Comparison of ENCODE assay signal across 8 cellular contexts in the genomic region with DNA sequence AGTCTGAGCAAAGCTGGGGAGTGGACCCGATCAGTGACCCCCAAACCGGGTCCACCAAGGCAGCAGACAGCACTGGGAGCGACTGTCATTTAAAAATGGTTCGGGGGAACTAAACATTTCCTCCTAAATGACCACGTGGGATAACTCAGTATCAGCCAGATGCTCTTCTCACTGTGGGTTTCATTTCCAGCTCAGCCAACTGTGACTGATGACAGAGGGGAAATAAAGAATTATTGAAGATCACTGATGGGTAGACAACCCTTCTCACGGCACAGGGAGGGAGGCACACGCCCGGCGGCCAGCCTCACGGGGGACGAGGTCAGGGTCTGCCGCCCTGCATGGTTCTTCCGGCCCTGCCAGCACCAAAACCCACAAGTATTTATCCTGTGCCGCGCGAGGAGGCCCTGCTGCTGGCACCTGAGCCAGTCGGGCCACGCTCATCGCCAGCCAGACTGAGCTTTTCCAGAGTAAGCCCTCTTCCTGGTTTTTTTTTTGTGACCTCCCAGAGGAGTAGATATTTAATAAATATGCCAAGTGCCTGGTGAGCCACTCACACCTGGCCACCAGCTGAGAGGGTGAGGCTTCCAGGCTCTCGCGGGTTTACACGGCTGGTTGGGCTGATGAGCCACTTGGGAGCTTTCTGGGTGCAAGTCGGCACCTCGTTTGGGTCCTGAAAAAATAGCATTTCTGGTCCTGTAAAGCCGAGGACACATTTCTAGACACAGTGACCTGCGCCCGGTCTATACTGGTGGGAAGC. TPM values are rescaled to one million over a fixed set of nuclear protein-coding genes. Genes with fewer than 3 reads are reported as not detected.
DNase-seq lines count a peak whose midpoint lies in the region; ATAC-seq and FAIRE-seq lines count a peak whose summit lies in the region.

No MANE protein-coding gene starts in this region.

- intact Hi-C loops in cardiac septum (cut with DNase I) (no loop called here), right cardiac atrium (cut with DNase I) (no loop called here)

- peaks cover 0 to 3% of the 10 kb centered on the region in 2 donors for H3K27me3 Mint-ChIP-seq in natural killer cell treated with Interleukin-12 subunit alpha and Interleukin-12 subunit beta and Interleukin-15 and Interleukin-18, amount 100 ng/mL, for 72 hours

- peak overlapping the region; percentile 63 for H3K4me3 Mint-ChIP-seq in natural killer cell treated with Interleukin-12 subunit alpha and Interleukin-12 subunit beta and Interleukin-15 and Interleukin-18, amount 100 ng/mL, for 72 hours

- H3K4me3 ChIP-seq in right cardiac atrium (ENCODE audit: low read length) = no peak overlapping the region

- peak; percentile 67 for DNase-seq in cardiac septum (ENCODE audit: low spot score)
- no peak for DNase-seq in right cardiac atrium
- peak; percentile 76 for DNase-seq in RCC 7860 (ENCODE audit: low spot score)
- no peak for DNase-seq in natural killer cell treated with Interleukin-12 subunit alpha and Interleukin-12 subunit beta and Interleukin-15 and Interleukin-18, amount 100 ng/mL, for 72 hours (ENCODE audit: low spot score)
- DNase-seq in NCI-H1930 (lab: John Stamatoyannopoulos, UW) = no peak

- peaks cover 5 to 17% of the 10 kb centered on the region in 2 donors for H3K4me1 Mint-ChIP-seq in natural killer cell treated with Interleukin-12 subunit alpha and Interleukin-12 subunit beta and Interleukin-15 and Interleukin-18, amount 100 ng/mL, for 72 hours (ENCODE audit: low read depth in 2 of 2)

- H3K27ac Mint-ChIP-seq in natural killer cell treated with Interleukin-12 subunit alpha and Interleukin-12 subunit beta and Interleukin-15 and Interleukin-18, amount 100 ng/mL, for 72 hours = peak overlapping the region; percentile 34 to 46

- no peak for ATAC-seq in right cardiac atrium
- ATAC-seq in HG03432 (IDR thresholded peaks at IDR 0.05; ENCODE audit: unreplicated experiment) = peak; percentile 58
- no peak for ATAC-seq in natural killer cell treated with Interleukin-12 subunit alpha and Interleukin-12 subunit beta and Interleukin-15 and Interleukin-18, amount 100 ng/mL, for 72 hours
- ATAC-seq in GM18873 (IDR thresholded peaks at IDR 0.05; ENCODE audit: low FRiP score, unreplicated experiment) = no peak
- ATAC-seq in HG03565 (IDR thresholded peaks at IDR 0.05; ENCODE audit: unreplicated experiment) = no peak

- H3K36me3 Mint-ChIP-seq in natural killer cell treated with Interleukin-12 subunit alpha and Interleukin-12 subunit beta and Interleukin-15 and Interleukin-18, amount 100 ng/mL, for 72 hours = no peaks in the 10 kb centered on the region

- no peak overlapping the region for H3K27ac ChIP-seq in right cardiac atrium (ENCODE audit: low read length)

- H3K9me3 ChIP-seq in right cardiac atrium (ENCODE audit: control insufficient read depth, low read length) = no peaks in the 10 kb centered on the region

- no peaks in the 10 kb centered on the region for H3K4me1 ChIP-seq in right cardiac atrium (ENCODE audit: control insufficient read depth, insufficient read depth, low read length)

- no peaks in the 10 kb centered on the region for H3K27me3 ChIP-seq in right cardiac atrium (ENCODE audit: control insufficient read depth, insufficient read depth)

- WGBS in right cardiac atrium = 55% methylated on average over 27 of the region's 27 CpGs

- no peaks in the 10 kb centered on the region for H3K9me3 Mint-ChIP-seq in natural killer cell treated with Interleukin-12 subunit alpha and Interleukin-12 subunit beta and Interleukin-15 and Interleukin-18, amount 100 ng/mL, for 72 hours

- peak; percentile 84 for FAIRE-seq in RCC 7860 (lab: Jason Lieb, UNC)

RNA-seq across cellular contexts. Expression of gene MELTF, which starts 6.2 kb away (rescaled TPM):
- 10.8 TPM for total RNA-seq in cardiac septum
- 1 to 10 TPM; 1.2 to 6.5 (median 2.9) TPM for total RNA-seq in right cardiac atrium
- 2.4 TPM for polyA plus RNA-seq in right cardiac atrium
- 1 to 10 TPM; 2.1 to 3.7 TPM for total RNA-seq in natural killer cell treated with Interleukin-12 subunit alpha and Interleukin-12 subunit beta and Interleukin-15 and Interleukin-18, amount 100 ng/mL, for 72 hours

RNA-seq across cellular contexts. Expression of gene PIGZ, which starts 54.8 kb away (rescaled TPM):
- 5.9 TPM for total RNA-seq in cardiac septum
- 1 to 10 TPM; 3.4 to 5.2 (median 4.3) TPM for total RNA-seq in right cardiac atrium
- polyA plus RNA-seq in right cardiac atrium = 3.6 TPM
- total RNA-seq in natural killer cell treated with Interleukin-12 subunit alpha and Interleukin-12 subunit beta and Interleukin-15 and Interleukin-18, amount 100 ng/mL, for 72 hours = 1 to 10 TPM; 1.4 to 1.5 TPM

Comparison
In these comparisons a context has a peak if more than half of its experiments do, and no peak if none do; other contexts are left out.
1. DNase-seq: peak in cardiac septum (single experiment) and RCC 7860 (single experiment); none in right cardiac atrium (0 of 3), natural killer cell treated with Interleukin-12 subunit alpha and Interleukin-12 subunit beta and Interleukin-15 and Interleukin-18, amount 100 ng/mL, for 72 hours (single experiment) and NCI-H1930 (0 of 2).